In genomic region chr12:53998900-53999236, GRCh38 we compare ENCODE assay signal across 25 cellular contexts. TPM values are rescaled to one million over a fixed set of nuclear protein-coding genes. Genes with fewer than 3 reads are reported as not detected.
A peak's percentile ranks its signal among the peaks of the same experiment; 100 is the strongest.
DNase-seq lines count a peak whose midpoint lies in the region; ATAC-seq, FAIRE-seq and TF ChIP-seq lines count a peak whose summit lies in the region.
"Had no signal": no experiment of that assay in that cellular context is flagged by ENCODE, and none has a peak within 500 bp of the region (broad histone marks: within the 10 kb centered on the region; RNA-seq: fewer than 3 reads in every experiment).

No MANE protein-coding gene starts in this region.

- no peaks in the 10 kb centered on the region for H3K9me3 ChIP-seq in K562 (replicated peaks; ENCODE audit: control insufficient read depth, insufficient read depth, low read depth, low read length)
- H3K9me3 ChIP-seq in T-helper 17 cell (ENCODE audit: control insufficient read depth, low read length, poor library complexity, severe bottlenecking) = no peaks in the 10 kb centered on the region
- no peaks in the 10 kb centered on the region for H3K9me3 ChIP-seq in transverse colon
- H3K9me3 ChIP-seq: pancreas had no signal

- H3K9me3 Mint-ChIP-seq in T-helper 1 cell treated with Interleukin-12 subunit alpha and Interleukin-12 subunit beta and Interleukin-4 antibody, amounts not matched to agents 30 μg/mL and 1 μg/mL, for 36 hours = no peaks in the 10 kb centered on the region
- no peaks in the 10 kb centered on the region for H3K9me3 Mint-ChIP-seq in nephron
- H3K9me3 Mint-ChIP-seq in T-helper 2 cell treated with Interferon-gamma antibody and Interleukin-4, amounts not matched to agents 5 μg/mL and 100 μg/mL, for 36 hours = no peaks in the 10 kb centered on the region
- H3K9me3 Mint-ChIP-seq: activated naive CD8-positive, alpha-beta T cell treated with anti-CD3 and anti-CD28 coated beads, Interleukin-2, amount 50 U/mL, for 24 hours; activated T-helper 17 cell treated with anti-CD3 and anti-CD28 coated beads, Interleukin-2, amount 50 U/mL, for 72 hours had no signal

- H3K27me3 ChIP-seq in K562 (ENCODE audit: control insufficient read depth in 2 of 2, insufficient read depth in 2 of 2, low read length in 2 of 2) (no peaks in the 10 kb centered on the region), transverse colon (peaks cover 100% of the 10 kb centered on the region)

- H3K4me2 ChIP-seq in K562 (ENCODE audit: insufficient read depth, low read length) = 0 out of 2 replicates have a peak overlapping the region, but pooled peaks have one; percentile 95

- POLR2A ChIA-PET in K562 (lab: Yijun Ruan, JAX) = interaction anchor here (0.8 to 5.6 kb wide), 5 partner anchors 11 to 204 kb away, joined by 3 to 43 read pairs (median 4); partner anchors contain the start of gene HOXC12

- no peak for TF ChIP-seq RAD21 in K562 (CRISPR knock-in tag; conservative IDR thresholded peaks at IDR 0.05 in 1 of 2, IDR thresholded peaks at IDR 0.05 in 1 of 2)

- H3K36me3 ChIP-seq in K562 (ENCODE audit: control insufficient read depth, insufficient read depth, low read length) (no peaks in the 10 kb centered on the region), transverse colon (no peaks in the 10 kb centered on the region)
- H3K36me3 ChIP-seq: cardiac muscle cell, pancreas had no signal

- CTCF ChIA-PET in K562 (lab: Yijun Ruan, JAX; ENCODE audit: low intra/inter-chr PET ratio) = interaction anchor here (0.6 kb wide), 1 partner anchor 290 kb away, joined by 3 read pairs; no protein-coding TSS in a partner anchor

- peak overlapping the region in 1 of 2 experiments; percentile 99; a peak in 1 of 4 replicates for H3K9ac ChIP-seq in K562 (ENCODE audit: insufficient read depth in 1 of 2, low read depth in 2 of 2, low read length in 2 of 2)

- 68% methylated on average over 12 of the region's 13 CpGs for WGBS in K562 (ENCODE audit: insufficient coverage, low coverage, missing lambda C conversion rate)
- 12 to 16% methylated on average over 11 to 13 of the region's 13 CpGs for WGBS in transverse colon (ENCODE audit: low coverage in 1 of 2), 2 donors

- no peak for FAIRE-seq in K562 (lab: Jason Lieb, UNC)
- FAIRE-seq: GM12892, pancreas, small intestine had no signal

- ATAC-seq in K562 = no peak
- ATAC-seq in T-helper 17 cell = no peak
- ATAC-seq: activated naive CD8-positive, alpha-beta T cell treated with anti-CD3 and anti-CD28 coated beads, Interleukin-2, amount 50 U/mL, for 24 hours; activated T-helper 17 cell treated with anti-CD3 and anti-CD28 coated beads, Interleukin-2, amount 50 U/mL, for 72 hours had no signal

- H3K4me3 Mint-ChIP-seq in T-helper 1 cell treated with Interleukin-12 subunit alpha and Interleukin-12 subunit beta and Interleukin-4 antibody, amounts not matched to agents 30 μg/mL and 1 μg/mL, for 36 hours = no peak overlapping the region
- H3K4me3 Mint-ChIP-seq in nephron (peak overlapping the region; percentile 95 to 99 (median 96)), T-helper 17 cell (no peak overlapping the region)
- H3K4me3 Mint-ChIP-seq in T-helper 2 cell treated with Interferon-gamma antibody and Interleukin-4, amounts not matched to agents 5 μg/mL and 100 μg/mL, for 36 hours = no peak overlapping the region
- H3K4me3 Mint-ChIP-seq: activated B cell treated with CpG ODN at 0.5 μM for 24 hours had no signal

- DNase-seq in T-helper 1 cell (no peak), K562 (ENCODE audit: extremely low read depth in 1 of 4, low spot score in 3 of 4) (no peak), T-helper 17 cell (no peak), transverse colon (no peak), NCI-H146 (lab: John Stamatoyannopoulos, UW) (no peak)
- DNase-seq in T-helper 2 cell treated with Interferon-gamma antibody and Interleukin-4, amounts not matched to agents 5 μg/mL and 100 μg/mL, for 36 hours (ENCODE audit: low spot score) = no peak
- DNase-seq: activated B cell treated with CpG ODN at 0.5 μM for 24 hours; activated naive CD8-positive, alpha-beta T cell treated with anti-CD3 and anti-CD28 coated beads, Interleukin-2, amount 50 U/mL, for 24 hours; CD4-positive, CD25-positive, alpha-beta regulatory T cell; dermis blood vessel endothelial cell; DMS53; MM.1S; pancreas; RPMI8226; small intestine; stimulated activated CD4-positive, alpha-beta T cell treated with anti-CD3 and anti-CD28 coated beads, Interleukin-4, amount 100 ng/mL, for 1 hour had no signal

- H3K9me1 ChIP-seq in K562 (ENCODE audit: control insufficient read depth, insufficient read depth, low read length) = no peaks in the 10 kb centered on the region

- peaks cover 46% of the 10 kb centered on the region for H3K79me2 ChIP-seq in K562 (ENCODE audit: control insufficient read depth, insufficient read depth, low read length)

- no peak for TF ChIP-seq POLR2A in K562 (conservative IDR thresholded peaks at IDR 0.05)
- no peak for TF ChIP-seq POLR2A in transverse colon (IDR thresholded peaks at IDR 0.05)

- in situ Hi-C loops in K562 (cut with MboI) (no loop called here), transverse colon (cut with MboI; ENCODE audit: low pct_ligation_motif_present in 1 of 4, low pct_unique_long_range_greater_than_20kb in 1 of 4, low sequenced_read_pairs in 3 of 4) (loop anchor here in 1 of 4 donors (25.0 kb wide), 1 partner anchor 212 kb away; no protein-coding TSS in a partner anchor)

- TF ChIP-seq CTCF in K562 (IDR thresholded peaks at IDR 0.05 in 2 of 3, conservative IDR thresholded peaks at IDR 0.05 in 1 of 3; ENCODE audit: insufficient read depth in 2 of 3, low read depth in 1 of 3, low read length in 3 of 3) (0 out of 6 replicates have a peak, but pooled peaks of 1 of the 3 experiments have one; percentile 3), nephron (IDR thresholded peaks at IDR 0.05; ENCODE audit: unreplicated experiment in 3 of 3) (no peak), transverse colon (IDR thresholded peaks at IDR 0.05) (no peak)

- peaks cover 96% of the 10 kb centered on the region for H3K27me3 Mint-ChIP-seq in T-helper 1 cell treated with Interleukin-12 subunit alpha and Interleukin-12 subunit beta and Interleukin-4 antibody, amounts not matched to agents 30 μg/mL and 1 μg/mL, for 36 hours (ENCODE audit: low read depth)
- H3K27me3 Mint-ChIP-seq in nephron (ENCODE audit: low read depth) (peaks cover 44% of the 10 kb centered on the region), T-helper 17 cell (peaks cover 90% of the 10 kb centered on the region)
- H3K27me3 Mint-ChIP-seq in T-helper 2 cell treated with Interferon-gamma antibody and Interleukin-4, amounts not matched to agents 5 μg/mL and 100 μg/mL, for 36 hours (ENCODE audit: low read depth) = peaks cover 92% of the 10 kb centered on the region

- H4K20me1 ChIP-seq in K562 (replicated peaks; ENCODE audit: control insufficient read depth, insufficient read depth, low read length) = no peaks in the 10 kb centered on the region

- peaks cover 15% of the 10 kb centered on the region for H3K4me1 Mint-ChIP-seq in T-helper 1 cell treated with Interleukin-12 subunit alpha and Interleukin-12 subunit beta and Interleukin-4 antibody, amounts not matched to agents 30 μg/mL and 1 μg/mL, for 36 hours (ENCODE audit: low read depth)
- H3K4me1 Mint-ChIP-seq in nephron = peaks cover 60% of the 10 kb centered on the region
- H3K4me1 Mint-ChIP-seq in T-helper 17 cell = peaks cover 31% of the 10 kb centered on the region
- H3K4me1 Mint-ChIP-seq in T-helper 2 cell treated with Interferon-gamma antibody and Interleukin-4, amounts not matched to agents 5 μg/mL and 100 μg/mL, for 36 hours (ENCODE audit: low read depth) = peaks cover 14% of the 10 kb centered on the region

- H3K27ac ChIP-seq in K562 (ENCODE audit: extremely low read depth, low read depth, low read length) = no peak overlapping the region
- no peak overlapping the region for H3K27ac ChIP-seq in transverse colon
- H3K27ac ChIP-seq: cardiac muscle cell, epithelial cell of prostate, pancreas had no signal

- H3K4me1 ChIP-seq in K562 (replicated peaks in 1 of 2; ENCODE audit: control insufficient read depth in 2 of 2, insufficient read depth in 2 of 2, low read length in 2 of 2) (peaks cover 39 to 78% of the 10 kb centered on the region in 2 experiments), transverse colon (peaks cover 18 to 38% (median 35%) of the 10 kb centered on the region in 4 donors)

- H3K36me3 Mint-ChIP-seq in T-helper 1 cell treated with Interleukin-12 subunit alpha and Interleukin-12 subunit beta and Interleukin-4 antibody, amounts not matched to agents 30 μg/mL and 1 μg/mL, for 36 hours (ENCODE audit: low read depth) = peaks cover 4% of the 10 kb centered on the region
- H3K36me3 Mint-ChIP-seq in nephron (ENCODE audit: low read depth) = peaks cover 31% of the 10 kb centered on the region
- peaks cover 7% of the 10 kb centered on the region for H3K36me3 Mint-ChIP-seq in T-helper 17 cell (ENCODE audit: low read depth)
- no peaks in the 10 kb centered on the region for H3K36me3 Mint-ChIP-seq in T-helper 2 cell treated with Interferon-gamma antibody and Interleukin-4, amounts not matched to agents 5 μg/mL and 100 μg/mL, for 36 hours (ENCODE audit: low read depth)
- H3K36me3 Mint-ChIP-seq: CD4-positive, CD25-positive, alpha-beta regulatory T cell had no signal

- H2AFZ ChIP-seq in K562 (ENCODE audit: low read depth, low read length) = no peak overlapping the region

- TF ChIP-seq EP300 in K562 (IDR thresholded peaks at IDR 0.05; ENCODE audit: low read length) (no peak), transverse colon (IDR thresholded peaks at IDR 0.05; ENCODE audit: low read depth) (no peak)

- peak overlapping the region; percentile 20 for H3K27ac Mint-ChIP-seq in T-helper 1 cell treated with Interleukin-12 subunit alpha and Interleukin-12 subunit beta and Interleukin-4 antibody, amounts not matched to agents 30 μg/mL and 1 μg/mL, for 36 hours
- H3K27ac Mint-ChIP-seq in nephron (peak overlapping the region; percentile 95 to 100 (median 100)), T-helper 17 cell (no peak overlapping the region)
- H3K27ac Mint-ChIP-seq in T-helper 2 cell treated with Interferon-gamma antibody and Interleukin-4, amounts not matched to agents 5 μg/mL and 100 μg/mL, for 36 hours = no peak overlapping the region
- H3K27ac Mint-ChIP-seq: activated B cell treated with CpG ODN at 0.5 μM for 24 hours; activated naive CD8-positive, alpha-beta T cell treated with anti-CD3 and anti-CD28 coated beads, Interleukin-2, amount 50 U/mL, for 24 hours; activated T-helper 17 cell treated with anti-CD3 and anti-CD28 coated beads, Interleukin-2, amount 50 U/mL, for 72 hours; CD4-positive, CD25-positive, alpha-beta regulatory T cell had no signal

- intact Hi-C loops in K562 (cut with micrococcal nuclease) (loop anchor here (1.0 kb wide), 1 partner anchor 189 kb away; the partner anchor contains the start of gene SMUG1), transverse colon (cut with DNase I; ENCODE audit: low total_unique reads) (no loop called here)

- BruUV-seq in K562 (replicated peaks; lab: Mats Ljungman, UMichigan) = no TSS peak

- no peak overlapping the region for H3K4me3 ChIP-seq in K562
- no peak overlapping the region for H3K4me3 ChIP-seq in transverse colon
- H3K4me3 ChIP-seq: cardiac muscle cell had no signal

RNA-seq across cellular contexts. Expression of gene HOXC9, which starts 1.1 kb away (rescaled TPM):
- total RNA-seq in K562 (2011; cell fraction: chromatin; rRNA removed; ENCODE audit: low replicate concordance) = 7.4 and 10.3 TPM in 2 replicates
- total RNA-seq in K562 (2011; cell fraction: nucleolus; rRNA removed) = 2.7 and 2.9 TPM in 2 replicates
- total RNA-seq in K562 (2011; cell fraction: nucleoplasm; rRNA removed) = 2.9 and 3.5 TPM in 2 replicates
- total RNA-seq in K562 (2014; rRNA removed) (10.5 and 13.9 TPM in 2 replicates), K562 (2014; rRNA removed; fragmentation: Illumina TruSeq; extraction: Trizol) (5.7 and 8.0 TPM in 2 replicates), K562 (2015; rRNA removed; fragmentation: Illumina TruSeq; extraction: Trizol) (10.4 and 10.9 TPM in 2 replicates), K562 (2021) (9.3 and 9.9 TPM in 2 replicates), T-helper 17 cell (not detected), transverse colon (not detected)
- polyA plus RNA-seq in K562 (2011; rRNA removed) (1.1 and 1.7 TPM in 2 replicates), K562 (2014; fragmentation: Illumina TruSeq; extraction: Trizol) (8.8 and 9.9 TPM in 2 replicates), K562 (2014; fragmentation: Nextera tagmentation; extraction: Ambion mirVana) (1 to 10 TPM; 1.9 to 2.2 TPM), K562 (2014; rRNA removed) (5.1 and 10.4 TPM in 2 replicates)
- 3.4 and 8.0 TPM in 2 replicates for polyA plus RNA-seq in K562 (2011; cell fraction: cytosol; rRNA removed)
- 6.2 and 13.4 TPM in 2 replicates for polyA plus RNA-seq in K562 (2011; cell fraction: nucleus; rRNA removed)
- polyA plus RNA-seq in K562 (2012) = 8.6 and 12.0 TPM in 2 replicates
- polyA minus RNA-seq in K562 (2011; rRNA and poly(A)+ RNA removed) = 0.57 and 1.2 TPM in 2 replicates
- polyA minus RNA-seq in K562 (2011; cell fraction: cytosol; rRNA and poly(A)+ RNA removed) = 1.7 and 2.6 TPM in 2 replicates
- polyA minus RNA-seq in K562 (2011; cell fraction: nucleus; rRNA and poly(A)+ RNA removed) = 1.8 and 1.9 TPM in 2 replicates
- total RNA-seq: activated B cell treated with CpG ODN at 0.5 μM for 24 hours; activated CD8-positive, alpha-beta memory T cell treated with anti-CD3 and anti-CD28 coated beads for 36 hours; activated T-helper 17 cell treated with anti-CD3 and anti-CD28 coated beads, Interleukin-2, amount 50 U/mL, for 72 hours; cardiac muscle cell; CD4-positive, CD25-positive, alpha-beta regulatory T cell; liver had no signal
- polyA plus RNA-seq: cardiac muscle cell; CD4-positive, CD25-positive, alpha-beta regulatory T cell; liver; small intestine had no signal

RNA-seq across cellular contexts. Expression of gene HOXC8, which starts 9.9 kb away (rescaled TPM):
- total RNA-seq in K562 (2011; cell fraction: chromatin; rRNA removed; ENCODE audit: low replicate concordance) = 6.6 and 8.3 TPM in 2 replicates
- total RNA-seq in K562 (2011; cell fraction: nucleolus; rRNA removed) = 2.4 and 3.2 TPM in 2 replicates
- 2.1 and 2.4 TPM in 2 replicates for total RNA-seq in K562 (2011; cell fraction: nucleoplasm; rRNA removed)
- 0.32 and 0.57 TPM in 2 replicates for total RNA-seq in K562 (2014; rRNA removed)
- 0.62 and 0.80 TPM in 2 replicates for total RNA-seq in K562 (2014; rRNA removed; fragmentation: Illumina TruSeq; extraction: Trizol)
- 0.53 and 0.76 TPM in 2 replicates for total RNA-seq in K562 (2015; rRNA removed; fragmentation: Illumina TruSeq; extraction: Trizol)
- 0.72 and 0.95 TPM in 2 replicates for total RNA-seq in K562 (2021)
- polyA plus RNA-seq in K562 (2011; rRNA removed) = 0.57 TPM in 2 replicates
- polyA plus RNA-seq in K562 (2011; cell fraction: cytosol; rRNA removed) = 0.29 and 0.31 TPM in 2 replicates
- polyA plus RNA-seq in K562 (2011; cell fraction: nucleus; rRNA removed) = 1.9 and 3.0 TPM in 2 replicates
- polyA plus RNA-seq in K562 (2012) = 0.62 and 1.4 TPM in 2 replicates
- 1.3 and 1.4 TPM in 2 replicates for polyA plus RNA-seq in K562 (2014; fragmentation: Illumina TruSeq; extraction: Trizol)
- under 1 TPM; 0.20 to 0.21 TPM for polyA plus RNA-seq in K562 (2014; fragmentation: Nextera tagmentation; extraction: Ambion mirVana)
- 0.94 and 1.1 TPM in 2 replicates for polyA plus RNA-seq in K562 (2014; rRNA removed)
- polyA minus RNA-seq in K562 (2011; rRNA and poly(A)+ RNA removed) = 0.11 and 0.42 TPM in 2 replicates
- not detected in 2 replicates for polyA minus RNA-seq in K562 (2011; cell fraction: cytosol; rRNA and poly(A)+ RNA removed)
- 0.81 and 0.89 TPM in 2 replicates for polyA minus RNA-seq in K562 (2011; cell fraction: nucleus; rRNA and poly(A)+ RNA removed)
- total RNA-seq in T-helper 17 cell = not detected
- not detected for total RNA-seq in transverse colon
- total RNA-seq: A172; activated B cell treated with CpG ODN at 0.5 μM for 24 hours; activated CD8-positive, alpha-beta memory T cell treated with anti-CD3 and anti-CD28 coated beads for 36 hours; activated T-helper 17 cell treated with anti-CD3 and anti-CD28 coated beads, Interleukin-2, amount 50 U/mL, for 72 hours; CD4-positive, CD25-positive, alpha-beta regulatory T cell; dermis blood vessel endothelial cell; liver; pancreas had no signal
- polyA plus RNA-seq: cardiac muscle cell; CD4-positive, CD25-positive, alpha-beta regulatory T cell; liver; pancreas had no signal

RNA-seq across cellular contexts. Expression of gene HOXC10, which starts 13.9 kb away (rescaled TPM):
- 0.25 TPM in 1 of 2 replicates, not detected in the other for total RNA-seq in K562 (2011; cell fraction: chromatin; rRNA removed; ENCODE audit: low replicate concordance)
- 0.53 TPM in 1 of 2 replicates, not detected in the other for total RNA-seq in K562 (2011; cell fraction: nucleolus; rRNA removed)
- total RNA-seq in K562 (2011; cell fraction: nucleoplasm; rRNA removed) = 0.46 TPM in 1 of 2 replicates, not detected in the other
- total RNA-seq in K562 (2014; rRNA removed) (0.08 and 0.14 TPM in 2 replicates), K562 (2014; rRNA removed; fragmentation: Illumina TruSeq; extraction: Trizol) (not detected in 2 replicates), K562 (2015; rRNA removed; fragmentation: Illumina TruSeq; extraction: Trizol) (0.23 TPM in 1 of 2 replicates, not detected in the other), K562 (2021) (0.35 and 0.69 TPM in 2 replicates), T-helper 17 cell (not detected), transverse colon (not detected)
- polyA plus RNA-seq in K562 (2011; rRNA removed) (0.08 and 0.13 TPM in 2 replicates), K562 (2014; fragmentation: Illumina TruSeq; extraction: Trizol) (0.37 and 0.77 TPM in 2 replicates), K562 (2014; fragmentation: Nextera tagmentation; extraction: Ambion mirVana) (under 1 TPM; 0.25 to 0.42 TPM), K562 (2014; rRNA removed) (0.63 and 0.73 TPM in 2 replicates)
- polyA plus RNA-seq in K562 (2011; cell fraction: cytosol; rRNA removed) = 0.15 and 0.33 TPM in 2 replicates
- 0.21 TPM in 1 of 2 replicates, not detected in the other for polyA plus RNA-seq in K562 (2011; cell fraction: nucleus; rRNA removed)
- polyA plus RNA-seq in K562 (2012) = 0.64 and 0.75 TPM in 2 replicates
- 0.24 TPM in 1 of 2 replicates, not detected in the other for polyA minus RNA-seq in K562 (2011; rRNA and poly(A)+ RNA removed)
- polyA minus RNA-seq in K562 (2011; cell fraction: cytosol; rRNA and poly(A)+ RNA removed) = 0.64 and 1.6 TPM in 2 replicates
- polyA minus RNA-seq in K562 (2011; cell fraction: nucleus; rRNA and poly(A)+ RNA removed) = 0.67 TPM in 2 replicates
- total RNA-seq: activated B cell treated with CpG ODN at 0.5 μM for 24 hours; activated CD8-positive, alpha-beta memory T cell treated with anti-CD3 and anti-CD28 coated beads for 36 hours; activated T-helper 17 cell treated with anti-CD3 and anti-CD28 coated beads, Interleukin-2, amount 50 U/mL, for 72 hours; cardiac muscle cell; CD4-positive, CD25-positive, alpha-beta regulatory T cell; liver had no signal
- polyA plus RNA-seq: cardiac muscle cell; CD4-positive, CD25-positive, alpha-beta regulatory T cell; liver; small intestine had no signal

RNA-seq across cellular contexts. Expression of gene HOTAIR, which starts 24.1 kb away (rescaled TPM):
- not detected in 2 replicates for total RNA-seq in K562 (2011; cell fraction: chromatin; rRNA removed; ENCODE audit: low replicate concordance)
- total RNA-seq in K562 (2011; cell fraction: nucleolus; rRNA removed) = not detected in 2 replicates
- not detected in 2 replicates for total RNA-seq in K562 (2011; cell fraction: nucleoplasm; rRNA removed)
- not detected in 2 replicates for total RNA-seq in K562 (2014; rRNA removed)
- total RNA-seq in K562 (2014; rRNA removed; fragmentation: Illumina TruSeq; extraction: Trizol) = not detected in 2 replicates
- not detected in 2 replicates for total RNA-seq in K562 (2015; rRNA removed; fragmentation: Illumina TruSeq; extraction: Trizol)
- not detected in 2 replicates for total RNA-seq in K562 (2021)
- 0.03 and 0.04 TPM in 2 replicates for polyA plus RNA-seq in K562 (2011; rRNA removed)
- polyA plus RNA-seq in K562 (2011; cell fraction: cytosol; rRNA removed) = 0.03 TPM in 1 of 2 replicates, not detected in the other
- 0.13 TPM in 2 replicates for polyA plus RNA-seq in K562 (2011; cell fraction: nucleus; rRNA removed)
- polyA plus RNA-seq in K562 (2012) = not detected in 2 replicates
- not detected in 2 replicates for polyA plus RNA-seq in K562 (2014; fragmentation: Illumina TruSeq; extraction: Trizol)
- not detected for polyA plus RNA-seq in K562 (2014; fragmentation: Nextera tagmentation; extraction: Ambion mirVana)
- 0.15 TPM in 1 of 2 replicates, not detected in the other for polyA plus RNA-seq in K562 (2014; rRNA removed)
- not detected in 2 replicates for polyA minus RNA-seq in K562 (2011; rRNA and poly(A)+ RNA removed)
- polyA minus RNA-seq in K562 (2011; cell fraction: cytosol; rRNA and poly(A)+ RNA removed) = not detected in 2 replicates
- polyA minus RNA-seq in K562 (2011; cell fraction: nucleus; rRNA and poly(A)+ RNA removed) = not detected in 2 replicates
- not detected for total RNA-seq in T-helper 17 cell
- not detected for total RNA-seq in transverse colon
- total RNA-seq: activated B cell treated with CpG ODN at 0.5 μM for 24 hours; activated CD8-positive, alpha-beta memory T cell treated with anti-CD3 and anti-CD28 coated beads for 36 hours; activated T-helper 17 cell treated with anti-CD3 and anti-CD28 coated beads, Interleukin-2, amount 50 U/mL, for 72 hours; cardiac muscle cell; CD4-positive, CD25-positive, alpha-beta regulatory T cell; dermis blood vessel endothelial cell; liver; pancreas had no signal
- polyA plus RNA-seq: cardiac muscle cell; CD4-positive, CD25-positive, alpha-beta regulatory T cell; liver; pancreas; small intestine had no signal

RNA-seq across cellular contexts. Expression of gene HOXC11, which starts 25.9 kb away (rescaled TPM):
- not detected in 2 replicates for total RNA-seq in K562 (2011; cell fraction: chromatin; rRNA removed; ENCODE audit: low replicate concordance)
- total RNA-seq in K562 (2011; cell fraction: nucleolus; rRNA removed) = not detected in 2 replicates
- total RNA-seq in K562 (2011; cell fraction: nucleoplasm; rRNA removed) = not detected in 2 replicates
- total RNA-seq in K562 (2014; rRNA removed) (not detected in 2 replicates), K562 (2014; rRNA removed; fragmentation: Illumina TruSeq; extraction: Trizol) (not detected in 2 replicates), K562 (2015; rRNA removed; fragmentation: Illumina TruSeq; extraction: Trizol) (not detected in 2 replicates), K562 (2021) (not detected in 2 replicates), T-helper 17 cell (not detected), transverse colon (not detected)
- polyA plus RNA-seq in K562 (2011; rRNA removed) (0.04 TPM in 1 of 2 replicates, not detected in the other), K562 (2014; fragmentation: Illumina TruSeq; extraction: Trizol) (not detected in 2 replicates), K562 (2014; fragmentation: Nextera tagmentation; extraction: Ambion mirVana) (not detected), K562 (2014; rRNA removed) (not detected in 2 replicates)
- 0.13 TPM in 1 of 2 replicates, not detected in the other for polyA plus RNA-seq in K562 (2011; cell fraction: cytosol; rRNA removed)
- polyA plus RNA-seq in K562 (2011; cell fraction: nucleus; rRNA removed) = 0.17 and 0.25 TPM in 2 replicates
- polyA plus RNA-seq in K562 (2012) = 0.03 and 0.07 TPM in 2 replicates
- not detected in 2 replicates for polyA minus RNA-seq in K562 (2011; rRNA and poly(A)+ RNA removed)
- not detected in 2 replicates for polyA minus RNA-seq in K562 (2011; cell fraction: cytosol; rRNA and poly(A)+ RNA removed)
- 0.11 TPM in 1 of 2 replicates, not detected in the other for polyA minus RNA-seq in K562 (2011; cell fraction: nucleus; rRNA and poly(A)+ RNA removed)
- total RNA-seq: activated B cell treated with CpG ODN at 0.5 μM for 24 hours; activated CD8-positive, alpha-beta memory T cell treated with anti-CD3 and anti-CD28 coated beads for 36 hours; activated T-helper 17 cell treated with anti-CD3 and anti-CD28 coated beads, Interleukin-2, amount 50 U/mL, for 72 hours; cardiac muscle cell; CD4-positive, CD25-positive, alpha-beta regulatory T cell; dermis blood vessel endothelial cell; liver; pancreas had no signal
- polyA plus RNA-seq: cardiac muscle cell; CD4-positive, CD25-positive, alpha-beta regulatory T cell; liver; pancreas had no signal

Comparison
In these comparisons a context has a peak if more than half of its experiments do, and no peak if none do; other contexts are left out.
1. H3K27ac Mint-ChIP-seq: peak in T-helper 1 cell treated with Interleukin-12 subunit alpha and Interleukin-12 subunit beta and Interleukin-4 antibody, amounts not matched to agents 30 μg/mL and 1 μg/mL, for 36 hours (single experiment) and nephron (3 of 3); none in T-helper 17 cell (single experiment) and T-helper 2 cell treated with Interferon-gamma antibody and Interleukin-4, amounts not matched to agents 5 μg/mL and 100 μg/mL, for 36 hours (single experiment).
2. H3K4me3 Mint-ChIP-seq: peak in nephron (3 of 3); none in T-helper 1 cell treated with Interleukin-12 subunit alpha and Interleukin-12 subunit beta and Interleukin-4 antibody, amounts not matched to agents 30 μg/mL and 1 μg/mL, for 36 hours (single experiment), T-helper 17 cell (single experiment) and T-helper 2 cell treated with Interferon-gamma antibody and Interleukin-4, amounts not matched to agents 5 μg/mL and 100 μg/mL, for 36 hours (single experiment).